8 cellular contexts compared by ENCODE assay signal in the genomic region with DNA sequence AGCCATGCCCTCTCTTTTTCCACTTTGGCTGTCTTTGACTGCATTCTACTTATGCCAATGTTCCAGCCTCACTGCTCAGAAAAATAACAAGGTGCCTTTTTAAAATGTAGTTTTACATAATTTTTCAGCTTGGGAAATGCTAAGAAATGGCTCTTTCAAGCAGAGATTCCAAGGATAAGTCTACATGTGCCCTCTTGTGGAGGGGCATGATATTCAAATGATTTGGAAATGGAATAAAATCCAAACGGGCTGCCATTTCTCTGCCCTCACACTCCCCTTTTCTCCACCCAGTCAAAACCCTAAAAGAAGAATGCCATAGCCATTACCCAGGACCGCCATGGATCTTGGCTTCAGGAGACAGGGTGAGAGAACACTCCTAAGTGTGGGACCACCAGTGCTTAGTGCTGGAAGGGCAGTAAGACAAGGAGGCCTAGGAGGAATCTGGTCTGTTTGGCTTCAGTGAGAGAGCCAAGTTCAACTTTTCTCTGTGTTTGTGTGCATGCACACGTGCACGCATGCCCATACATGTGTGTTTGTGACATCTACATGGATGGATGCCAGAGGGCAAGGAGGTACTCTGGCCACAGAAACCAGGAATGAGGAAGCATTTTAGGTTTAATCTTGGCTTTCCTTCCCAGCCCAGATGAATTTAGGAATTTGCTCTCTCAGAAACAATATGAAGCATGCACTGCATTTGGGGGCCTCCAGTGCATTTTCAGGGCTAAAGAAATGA.
DNase-seq lines count a peak whose midpoint lies in the region; ATAC-seq, FAIRE-seq and TF ChIP-seq lines count a peak whose summit lies in the region.
"Had no signal": no experiment of that assay in that cellular context is flagged by ENCODE, and none has a peak within 500 bp of the region (broad histone marks: within the 10 kb centered on the region; RNA-seq: fewer than 3 reads in every experiment).

No MANE protein-coding gene starts in this region.

- intact Hi-C loops in Panc1 (cut with micrococcal nuclease; ENCODE audit: unreplicated experiment): no loop called here

- 0 out of 2 replicates have a peak, but pooled peaks have one; percentile 15 for TF ChIP-seq CTCF in Panc1 (IDR thresholded peaks at IDR 0.05)
- peak; percentile 55 for TF ChIP-seq CTCF in fibroblast of mammary gland (conservative IDR thresholded peaks at IDR 0.05; ENCODE audit: control insufficient read depth, insufficient read depth, low read depth, low read length)

- no TSS peak for BruUV-seq in Panc1 (replicated peaks; lab: Mats Ljungman, UMichigan)

- CTCF ChIA-PET in HEK293T (lab: Yijun Ruan, JAX): no interaction called here
- CTCF ChIA-PET in Panc1 (lab: Charles Lee): no interaction called here
- CTCF ChIA-PET in activated CD8-positive, alpha-beta T cell treated with anti-CD3 and anti-CD28 coated beads, Interleukin-2, amount 10 ng/mL, durations not matched to agents 7 days and 5 days (lab: Charles Lee): no interaction called here

- POLR2A ChIA-PET in HEK293T (lab: Yijun Ruan, JAX): no interaction called here
- POLR2A ChIA-PET in Panc1 (lab: Charles Lee): no interaction called here
- POLR2A ChIA-PET in activated CD8-positive, alpha-beta T cell treated with anti-CD3 and anti-CD28 coated beads, Interleukin-2, amount 10 ng/mL, durations not matched to agents 7 days and 5 days (lab: Charles Lee): no interaction called here

- H3K9me3 ChIP-seq in Panc1 (ENCODE audit: control insufficient read depth, insufficient read depth, low read depth, low read length) (no peaks in the 10 kb centered on the region), small intestine (ENCODE audit: control insufficient read depth, low read depth) (no peaks in the 10 kb centered on the region)

- 56 to 68% (median 67%) methylated on average over 4 of the region's 4 CpGs for WGBS in small intestine, 3 donors

- H3K4me3 ChIP-seq in Panc1 (ENCODE audit: low read depth in 2 of 2, low read length in 2 of 2): no peak overlapping the region
- no peak overlapping the region for H3K4me3 ChIP-seq in fibroblast of mammary gland (ENCODE audit: control insufficient read depth, low read depth, low read length)
- no peak overlapping the region for H3K4me3 ChIP-seq in small intestine (ENCODE audit: low read depth in 1 of 2, low read length in 2 of 2)

- in situ Hi-C loops in Panc1 (cut with HindIII; ENCODE audit: low pct_unique_long_range_greater_than_20kb, low sequenced_read_pairs): no loop called here

- no peak overlapping the region for H3K27ac Mint-ChIP-seq in activated CD8-positive, alpha-beta T cell treated with anti-CD3 and anti-CD28 coated beads, Interleukin-2, amount 10 ng/mL, durations not matched to agents 7 days and 5 days

- DNase-seq in HEK293T (ENCODE audit: extremely low spot score) (peak; percentile 6), Panc1 (ENCODE audit: low read depth, low spot score) (no peak), fibroblast of mammary gland (ENCODE audit: low read depth) (peak; percentile 37), small intestine (peak; percentile 17)
- no peak for DNase-seq in activated T-cell treated with anti-CD3 and anti-CD28 coated beads, Interleukin-2, amount 50 U/mL, for 48 hours
- no peak for DNase-seq in activated CD8-positive, alpha-beta T cell treated with anti-CD3 and anti-CD28 coated beads, Interleukin-2, amount 10 ng/mL, durations not matched to agents 7 days and 5 days

- FAIRE-seq in small intestine (lab: Jason Lieb, UNC): no peak
- FAIRE-seq: frontal cortex had no signal

- no peak for ATAC-seq in Panc1
- no peak for ATAC-seq in activated CD8-positive, alpha-beta T cell treated with anti-CD3 and anti-CD28 coated beads, Interleukin-2, amount 10 ng/mL, durations not matched to agents 7 days and 5 days
- ATAC-seq in HG03457 (IDR thresholded peaks at IDR 0.05; ENCODE audit: unreplicated experiment): no peak

- H3K27ac ChIP-seq in Panc1 (ENCODE audit: low read length): no peak overlapping the region
- no peak overlapping the region for H3K27ac ChIP-seq in small intestine (ENCODE audit: low read depth in 1 of 2, low read length in 1 of 2)

- H3K27me3 ChIP-seq in Panc1 (ENCODE audit: control insufficient read depth, insufficient read depth, low read length): no peaks in the 10 kb centered on the region
- no peaks in the 10 kb centered on the region for H3K27me3 ChIP-seq in small intestine (ENCODE audit: control insufficient read depth in 2 of 2, insufficient read depth in 2 of 2, low read length in 2 of 2)

- no peak overlapping the region for H3K4me3 Mint-ChIP-seq in activated CD8-positive, alpha-beta T cell treated with anti-CD3 and anti-CD28 coated beads, Interleukin-2, amount 10 ng/mL, durations not matched to agents 7 days and 5 days

- H3K4me1 Mint-ChIP-seq in activated CD8-positive, alpha-beta T cell treated with anti-CD3 and anti-CD28 coated beads, Interleukin-2, amount 10 ng/mL, durations not matched to agents 7 days and 5 days (ENCODE audit: low read depth): no peaks in the 10 kb centered on the region

- H3K27me3 Mint-ChIP-seq in activated CD8-positive, alpha-beta T cell treated with anti-CD3 and anti-CD28 coated beads, Interleukin-2, amount 10 ng/mL, durations not matched to agents 7 days and 5 days (ENCODE audit: low read depth): no peaks in the 10 kb centered on the region

- no peaks in the 10 kb centered on the region for H3K36me3 Mint-ChIP-seq in activated CD8-positive, alpha-beta T cell treated with anti-CD3 and anti-CD28 coated beads, Interleukin-2, amount 10 ng/mL, durations not matched to agents 7 days and 5 days (ENCODE audit: low read depth)

- H3K36me3 ChIP-seq in Panc1 (ENCODE audit: control insufficient read depth, insufficient read depth, low read length) (no peaks in the 10 kb centered on the region), small intestine (ENCODE audit: control insufficient read depth in 2 of 2, insufficient read depth in 2 of 2, low read length in 2 of 2) (no peaks in the 10 kb centered on the region)

- H3K4me1 ChIP-seq in Panc1 (ENCODE audit: control insufficient read depth, insufficient read depth, low read length) (no peaks in the 10 kb centered on the region), small intestine (ENCODE audit: control insufficient read depth in 2 of 2, insufficient read depth in 1 of 2, low read depth in 1 of 2, low read length in 1 of 2) (peaks cover 0 to 2% of the 10 kb centered on the region in 2 donors)

- H3K9me3 Mint-ChIP-seq in activated CD8-positive, alpha-beta T cell treated with anti-CD3 and anti-CD28 coated beads, Interleukin-2, amount 10 ng/mL, durations not matched to agents 7 days and 5 days (ENCODE audit: insufficient read depth): no peaks in the 10 kb centered on the region

TF ChIP-seq in HEK293T, 16 proteins besides CTCF, POLR2A, EP300 and RAD21:
- TF ChIP-seq FOXM1 (IDR thresholded peaks at IDR 0.05; ENCODE audit: borderline replicate concordance) (no peak), HDGF (IDR thresholded peaks at IDR 0.05; ENCODE audit: borderline replicate concordance) (no peak), CTBP1 (IDR thresholded peaks at IDR 0.05; ENCODE audit: borderline replicate concordance) (no peak), NFRKB (IDR thresholded peaks at IDR 0.05) (no peak)
TF ChIP-seq in HEK293T: peak in this region for 0.

Comparison
In these comparisons a context has a peak if more than half of its experiments do, and no peak if none do; other contexts are left out.
1. DNase-seq: peak in HEK293T (single experiment), fibroblast of mammary gland (single experiment) and small intestine (single experiment); none in Panc1 (single experiment), activated T-cell treated with anti-CD3 and anti-CD28 coated beads, Interleukin-2, amount 50 U/mL, for 48 hours (0 of 2) and activated CD8-positive, alpha-beta T cell treated with anti-CD3 and anti-CD28 coated beads, Interleukin-2, amount 10 ng/mL, durations not matched to agents 7 days and 5 days (single experiment).